ENCODE assay signal across 29 cellular contexts in the genomic region with DNA sequence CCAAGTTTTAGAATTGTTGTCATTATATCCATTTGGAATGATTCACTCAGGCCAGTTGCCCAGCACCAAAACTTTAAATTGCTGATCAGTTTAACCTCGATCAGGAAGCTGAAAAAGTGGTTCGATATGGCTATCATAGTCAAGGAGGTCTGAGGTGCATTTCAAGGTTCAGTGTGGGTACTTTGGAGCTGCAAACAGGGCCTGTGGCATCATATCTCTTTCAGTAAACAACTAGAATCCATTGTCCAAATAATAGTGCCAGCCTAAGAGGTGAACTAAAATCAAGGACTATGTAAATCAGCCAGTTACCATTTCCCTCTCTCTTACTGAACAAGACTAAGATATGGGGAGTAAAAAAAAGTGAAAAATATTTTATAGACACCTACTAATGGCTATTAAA.
"Had no signal": no experiment of that assay in that cellular context is flagged by ENCODE, and none has a peak within 500 bp of the region (broad histone marks: within the 10 kb centered on the region; RNA-seq: fewer than 3 reads in every experiment).

No MANE protein-coding gene starts in this region.

- H3K36me3 ChIP-seq: stomach, suprapubic skin, thoracic aorta, thyroid gland, tibial artery, tibial nerve, transverse colon, upper lobe of left lung, upper lobe of right lung, uterus, vagina had no signal

- ATAC-seq: stimulated activated effector memory CD8-positive, alpha-beta T cell treated with anti-CD3 and anti-CD28 coated beads, Interleukin-12 subunit alpha, Interleukin-12 subunit beta, amount 100 ng/mL, for 72 hours; stimulated activated memory B cell treated with anti-CD40 and anti-IgM and Interleukin-4, amounts not matched to agents 10 μg/mL and 1 μg/mL and 100 μg/mL, for 72 hours; stimulated activated naive B cell treated with anti-CD40 and anti-IgM and Interleukin-4, amounts not matched to agents 10 μg/mL and 1 μg/mL and 100 μg/mL, for 72 hours; stimulated activated naive CD8-positive, alpha-beta T cell treated with anti-CD3 and anti-CD28 coated beads, Interleukin-15, amount 100 ng/mL, for 72 hours; stimulated activated naive CD8-positive, alpha-beta T cell treated with anti-CD3 and anti-CD28 coated beads, Interleukin-15, Interleukin-2, amounts not matched to agents 100 U/mL and 50 U/mL, for 24 hours; upper lobe of right lung had no signal

- H3K27ac Mint-ChIP-seq: stimulated activated effector memory CD8-positive, alpha-beta T cell treated with anti-CD3 and anti-CD28 coated beads, Interleukin-12 subunit alpha, Interleukin-12 subunit beta, amount 100 ng/mL, for 72 hours; stimulated activated memory B cell treated with anti-CD40 and anti-IgM and Interleukin-4, amounts not matched to agents 10 μg/mL and 1 μg/mL and 100 μg/mL, for 72 hours; stimulated activated naive B cell treated with anti-CD40 and anti-IgM and Interleukin-4, amounts not matched to agents 10 μg/mL and 1 μg/mL and 100 μg/mL, for 72 hours; stimulated activated naive CD8-positive, alpha-beta T cell treated with anti-CD3 and anti-CD28 coated beads, Interleukin-15, Interleukin-2, amounts not matched to agents 100 ng/mL and 50 ng/mL, for 24 hours; type B pancreatic cell had no signal

- H3K9me3 ChIP-seq: stomach, suprapubic skin, testis, thoracic aorta, thyroid gland, tibial artery, tibial nerve, transverse colon, upper lobe of left lung, upper lobe of right lung, uterus, vagina had no signal

- DNase-seq: stimulated activated CD4-positive, alpha-beta T cell treated with anti-CD3 and anti-CD28 coated beads, Interleukin-2, amount 100 ng/mL, for 48 hours; stimulated activated CD4-positive, alpha-beta T cell treated with anti-CD3 and anti-CD28 coated beads, Interleukin-4, amount 100 ng/mL, for 1 hour; stimulated activated CD4-positive, alpha-beta T cell treated with anti-CD3 and anti-CD28 coated beads, Interleukin-4, amount 100 ng/mL, for 24 hours; stimulated activated CD4-positive, alpha-beta T cell treated with anti-CD3 and anti-CD28 coated beads, Interleukin-4, amount 100 ng/mL, for 4 hours; stimulated activated CD8-positive, alpha-beta memory T cell treated with anti-CD3 and anti-CD28 coated beads, Interleukin-4, amount 100 ng/mL, for 48 hours; stimulated activated naive B cell treated with anti-CD40 and anti-IgM and Interleukin-4, amounts not matched to agents 10 μg/mL and 1 μg/mL and 100 μg/mL, for 72 hours; stimulated activated naive CD4-positive, alpha-beta T cell; stimulated activated naive CD4-positive, alpha-beta T cell treated with Interleukin-2 at 50 U/mL for 16 hours; stimulated activated naive CD8-positive, alpha-beta T cell treated with anti-CD3 and anti-CD28 coated beads, Interleukin-15, amount 100 ng/mL, for 72 hours; stimulated activated naive CD8-positive, alpha-beta T cell treated with anti-CD3 and anti-CD28 coated beads, Interleukin-15, Interleukin-2, amounts not matched to agents 100 U/mL and 50 U/mL, for 24 hours; stomach; substantia nigra; testis; thyroid gland; tibial artery; transverse colon; trophoblast cell; upper lobe of left lung; upper lobe of right lung; uterus had no signal

- H3K36me3 Mint-ChIP-seq: stimulated activated effector memory CD8-positive, alpha-beta T cell treated with anti-CD3 and anti-CD28 coated beads, Interleukin-12 subunit alpha, Interleukin-12 subunit beta, amount 100 ng/mL, for 72 hours; stimulated activated memory B cell treated with anti-CD40 and anti-IgM and Interleukin-4, amounts not matched to agents 10 μg/mL and 1 μg/mL and 100 μg/mL, for 72 hours; stimulated activated naive B cell treated with anti-CD40 and anti-IgM and Interleukin-4, amounts not matched to agents 10 μg/mL and 1 μg/mL and 100 μg/mL, for 72 hours; type B pancreatic cell had no signal

- H3K4me3 ChIP-seq: stomach, suprapubic skin, testis, thoracic aorta, thyroid gland, tibial artery, tibial nerve, transverse colon, upper lobe of left lung, upper lobe of right lung, uterus, vagina had no signal

- H3K9me3 Mint-ChIP-seq: stimulated activated memory B cell treated with anti-CD40 and anti-IgM and Interleukin-4, amounts not matched to agents 10 μg/mL and 1 μg/mL and 100 μg/mL, for 72 hours; stimulated activated naive B cell treated with anti-CD40 and anti-IgM and Interleukin-4, amounts not matched to agents 10 μg/mL and 1 μg/mL and 100 μg/mL, for 72 hours; stimulated activated naive CD8-positive, alpha-beta T cell treated with anti-CD3 and anti-CD28 coated beads, Interleukin-15, amount 100 ng/mL, for 72 hours; stimulated activated naive CD8-positive, alpha-beta T cell treated with anti-CD3 and anti-CD28 coated beads, Interleukin-15, Interleukin-2, amounts not matched to agents 100 ng/mL and 50 ng/mL, for 24 hours had no signal

- H3K27me3 ChIP-seq: stomach, suprapubic skin, testis, thyroid gland, tibial artery, transverse colon, upper lobe of left lung, upper lobe of right lung, uterus, vagina had no signal

- FAIRE-seq: urothelium cell line had no signal

- H3K4me1 ChIP-seq: suprapubic skin, testis, thyroid gland, transverse colon, upper lobe of left lung, upper lobe of right lung, uterus, vagina had no signal

- H3K27ac ChIP-seq: stomach, suprapubic skin, testis, thoracic aorta, thyroid gland, tibial artery, tibial nerve, transverse colon, upper lobe of left lung, upper lobe of right lung, uterus, vagina had no signal
